ENCODE assay signal across 1 cellular context in genomic region chr6:16243664-16244063, GRCh38.
TF ChIP-seq lines count a peak whose summit lies in the region.

No MANE protein-coding gene starts in this region.

TF ChIP-seq in IMR-90, 13 proteins besides CTCF, POLR2A, EP300 and RAD21 (continued from another document):
- TF ChIP-seq ELK1 (IDR thresholded peaks at IDR 0.05; ENCODE audit: borderline replicate concordance, low read depth, low read length) (no peak), MAFK (IDR thresholded peaks at IDR 0.05; ENCODE audit: low read depth, low read length) (no peak), SMC3 (IDR thresholded peaks at IDR 0.05; ENCODE audit: low read depth, low read length) (no peak), CHD1 (IDR thresholded peaks at IDR 0.05; ENCODE audit: low read depth, low read length) (no peak), BHLHE40 (IDR thresholded peaks at IDR 0.05; ENCODE audit: low read depth, low read length) (no peak), MAZ (IDR thresholded peaks at IDR 0.05; ENCODE audit: borderline replicate concordance, low read depth, low read length) (no peak), RCOR1 (IDR thresholded peaks at IDR 0.05; ENCODE audit: insufficient replicate concordance, low read length) (no peak), FOS (IDR thresholded peaks at IDR 0.05; ENCODE audit: low read depth, low read length) (no peak), CEBPB (IDR thresholded peaks at IDR 0.05; ENCODE audit: low read depth, low read length) (no peak), MXI1 (IDR thresholded peaks at IDR 0.05; ENCODE audit: borderline replicate concordance, low read depth, low read length) (no peak), NFE2L2 (IDR thresholded peaks at IDR 0.05; ENCODE audit: low read depth, low read length) (no peak)
- TF ChIP-seq, protein P1, sequence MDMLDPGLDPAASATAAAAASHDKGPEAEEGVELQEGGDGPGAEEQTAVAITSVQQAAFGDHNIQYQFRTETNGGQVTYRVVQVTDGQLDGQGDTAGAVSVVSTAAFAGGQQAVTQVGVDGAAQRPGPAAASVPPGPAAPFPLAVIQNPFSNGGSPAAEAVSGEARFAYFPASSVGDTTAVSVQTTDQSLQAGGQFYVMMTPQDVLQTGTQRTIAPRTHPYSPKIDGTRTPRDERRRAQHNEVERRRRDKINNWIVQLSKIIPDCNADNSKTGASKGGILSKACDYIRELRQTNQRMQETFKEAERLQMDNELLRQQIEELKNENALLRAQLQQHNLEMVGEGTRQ (IDR thresholded peaks at IDR 0.05; ENCODE audit: low read depth, low read length) = no peak
